ENCODE assay signal across 24 cellular contexts in genomic region chr13:112772929-112773328, GRCh38.
"Had no signal": no experiment of that assay in that cellular context is flagged by ENCODE, and none has a peak within 500 bp of the region (broad histone marks: within the 10 kb centered on the region; RNA-seq: fewer than 3 reads in every experiment).

No MANE protein-coding gene starts in this region.

- ATAC-seq: activated CD8-positive, alpha-beta T cell treated with anti-CD3 and anti-CD28 coated beads for 36 hours; activated naive CD4-positive, alpha-beta T cell treated with anti-CD3 and anti-CD28 coated beads, Interleukin-2, amount 50 U/mL, for 72 hours; activated T-cell treated with anti-CD3 and anti-CD28 coated beads, Interleukin-2, amount 50 U/mL, for 72 hours; gastroesophageal sphincter; left lung; T-helper 17 cell had no signal

- H3K4me3 ChIP-seq: colonic mucosa, dorsolateral prefrontal cortex, gastroesophageal sphincter, left lung, lung, psoas muscle, tibial nerve had no signal

- H3K9ac ChIP-seq: parathyroid adenoma had no signal

- H3K27ac ChIP-seq: colonic mucosa, gastroesophageal sphincter, parathyroid adenoma, psoas muscle, tibial nerve had no signal

- H3K4me1 ChIP-seq: parathyroid adenoma had no signal

- H3K27me3 ChIP-seq: dorsolateral prefrontal cortex, gastroesophageal sphincter, left lung, tibial nerve had no signal

- H3K4me3 Mint-ChIP-seq: activated CD8-positive, alpha-beta T cell treated with anti-CD3 and anti-CD28 coated beads for 36 hours; activated T-cell treated with anti-CD3 and anti-CD28 coated beads, Interleukin-2, amount 50 U/mL, for 72 hours; immature natural killer cell; nephron; T-helper 17 cell had no signal

- H3K27ac Mint-ChIP-seq: activated CD8-positive, alpha-beta T cell treated with anti-CD3 and anti-CD28 coated beads for 36 hours; activated naive CD4-positive, alpha-beta T cell treated with anti-CD3 and anti-CD28 coated beads, Interleukin-2, amount 50 U/mL, for 72 hours; activated T-cell treated with anti-CD3 and anti-CD28 coated beads, Interleukin-2, amount 50 U/mL, for 72 hours; T-helper 17 cell had no signal

- H3K36me3 ChIP-seq: colonic mucosa, gastroesophageal sphincter had no signal

- H3K9me3 Mint-ChIP-seq: activated naive CD4-positive, alpha-beta T cell treated with anti-CD3 and anti-CD28 coated beads, Interleukin-2, amount 50 U/mL, for 72 hours; activated T-cell treated with anti-CD3 and anti-CD28 coated beads, Interleukin-2, amount 50 U/mL, for 72 hours; immature natural killer cell; nephron had no signal

- H3K27me3 Mint-ChIP-seq: activated CD8-positive, alpha-beta T cell treated with anti-CD3 and anti-CD28 coated beads for 36 hours; T-helper 17 cell had no signal

- FAIRE-seq: bronchial epithelial cell had no signal

- H3K9me3 ChIP-seq: colonic mucosa, gastroesophageal sphincter, left lung, psoas muscle, tibial nerve had no signal

- H3K36me3 Mint-ChIP-seq: activated naive CD4-positive, alpha-beta T cell treated with anti-CD3 and anti-CD28 coated beads, Interleukin-2, amount 50 U/mL, for 72 hours had no signal

- DNase-seq: activated CD4-positive, alpha-beta T cell treated with anti-CD3 and anti-CD28 coated beads for 1 hour; activated CD4-positive, alpha-beta T cell treated with anti-CD3 and anti-CD28 coated beads, Interleukin-2, amount 50 U/mL, for 1 hour; activated CD8-positive, alpha-beta T cell treated with anti-CD3 and anti-CD28 coated beads for 36 hours; activated naive CD4-positive, alpha-beta T cell; activated T-cell treated with anti-CD3 and anti-CD28 coated beads, Interleukin-2, amount 50 U/mL, for 72 hours; colonic mucosa; dorsolateral prefrontal cortex; effector memory CD4-positive, alpha-beta T cell; erythroblast; hypothalamus; immature natural killer cell; left lung; mesendoderm; psoas muscle; stimulated activated naive CD4-positive, alpha-beta T cell; T-helper 17 cell; T1000 had no signal

- H2AFZ ChIP-seq: parathyroid adenoma had no signal
